ENCODE assay signal across 8 cellular contexts in the genomic region with DNA sequence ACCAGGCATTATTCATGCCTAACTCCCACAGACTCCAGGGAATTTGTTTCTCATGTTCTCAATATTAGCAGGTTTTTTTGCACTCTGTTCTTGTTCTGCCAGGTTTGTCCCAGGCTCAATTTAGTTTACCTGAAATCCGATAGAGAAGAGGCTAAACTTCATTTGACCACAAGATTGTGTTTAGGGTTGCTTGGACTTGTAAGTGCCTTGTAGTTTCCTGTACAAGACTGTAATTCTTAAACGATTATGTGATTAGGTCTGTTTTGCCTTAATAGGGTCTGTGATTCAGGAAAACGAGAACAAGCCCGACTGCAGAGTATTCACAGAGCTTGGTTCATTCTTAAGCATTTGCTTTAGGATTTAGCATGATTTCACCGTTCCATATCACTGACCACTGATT. TPM values are rescaled to one million over a fixed set of nuclear protein-coding genes. Genes with fewer than 3 reads are reported as not detected.
A peak's percentile ranks its signal among the peaks of the same experiment; 100 is the strongest.
DNase-seq lines count a peak whose midpoint lies in the region; ATAC-seq and TF ChIP-seq lines count a peak whose summit lies in the region.
"Had no signal": no experiment of that assay in that cellular context is flagged by ENCODE, and none has a peak within 500 bp of the region (broad histone marks: within the 10 kb centered on the region; RNA-seq: fewer than 3 reads in every experiment).

No MANE protein-coding gene starts in this region.

- no peaks in the 10 kb centered on the region for H3F3A ChIP-seq in PC-3 (ENCODE audit: low read length, unreplicated experiment)

- H2AFZ ChIP-seq in PC-3 (ENCODE audit: low read length): no peak overlapping the region

- H3K79me2 ChIP-seq in PC-3 (ENCODE audit: low read length): peaks cover 67% of the 10 kb centered on the region

- intact Hi-C loops in PC-3 (cut with micrococcal nuclease) (loop anchor here (1.0 to 5.0 kb wide), 3 partner anchors 61 to 195 kb away; no protein-coding TSS in a partner anchor), tibial artery (cut with DNase I; ENCODE audit: low total_unique reads) (loop anchor here (5.0 kb wide), 2 partner anchors 175 to 345 kb away; no protein-coding TSS in a partner anchor), sciatic nerve (cut with DNase I) (loop anchor here (1.0 kb wide), 1 partner anchor 130 kb away; a partner anchor contains a TSS)

- peak overlapping the region; percentile 97 for H3K4me3 ChIP-seq in PC-3 (ENCODE audit: low read length)
- H3K4me3 ChIP-seq in duodenal mucosa (ENCODE audit: low read depth in 1 of 2, low read length in 2 of 2): peak overlapping the region in 1 of 2 donors; percentile 25
- peak overlapping the region; percentile 79 to 86 for H3K4me3 ChIP-seq in muscle layer of duodenum (ENCODE audit: low read depth in 1 of 2, low read length in 2 of 2)
- peak overlapping the region; percentile 91 to 94 for H3K4me3 ChIP-seq in tibial artery

- POLR2A ChIA-PET in PC-3 (lab: Charles Lee; ENCODE audit: unreplicated experiment): no interaction called here

- TSS peak; percentile 34 for BruUV-seq in PC-3 (replicated peaks; lab: Mats Ljungman, UMichigan)

- TF ChIP-seq CTCF in PC-3 (conservative IDR thresholded peaks at IDR 0.05; ENCODE audit: low read depth, low read length) (no peak), tibial artery (IDR thresholded peaks at IDR 0.05) (no peak)

- ATAC-seq in PC-3 (no peak), sciatic nerve (no peak), GM21381 (IDR thresholded peaks at IDR 0.05; ENCODE audit: unreplicated experiment) (no peak)

- H3K9me3 ChIP-seq in PC-3 (ENCODE audit: low read length) (no peaks in the 10 kb centered on the region), duodenal mucosa (ENCODE audit: control insufficient read depth in 1 of 2, low read length in 2 of 2) (no peaks in the 10 kb centered on the region), muscle layer of duodenum (ENCODE audit: control insufficient read depth in 1 of 2, low read length in 2 of 2) (no peaks in the 10 kb centered on the region), tibial artery (no peaks in the 10 kb centered on the region)

- CTCF ChIA-PET in PC-3 (lab: Charles Lee): no interaction called here

- H4K20me1 ChIP-seq in PC-3 (ENCODE audit: low read length): no peaks in the 10 kb centered on the region

- no peaks in the 10 kb centered on the region for H3K9me2 ChIP-seq in PC-3 (replicated peaks; ENCODE audit: low read length)

- peak overlapping the region; percentile 92 for H3K9ac ChIP-seq in PC-3 (ENCODE audit: low read length)
- H3K9ac ChIP-seq in duodenal mucosa (ENCODE audit: low read depth in 1 of 2, low read length in 2 of 2): peak overlapping the region; percentile 23 to 59

- H3K36me3 ChIP-seq in PC-3 (ENCODE audit: low read depth, low read length) (0 out of 2 replicates have a peak, but pooled peaks cover 5% of the 10 kb centered on the region), duodenal mucosa (ENCODE audit: control insufficient read depth in 1 of 2, insufficient read depth in 2 of 2, low read length in 2 of 2) (no peaks in the 10 kb centered on the region), muscle layer of duodenum (ENCODE audit: control insufficient read depth in 1 of 2, insufficient read depth in 2 of 2, low read length in 2 of 2) (no peaks in the 10 kb centered on the region), tibial artery (no peaks in the 10 kb centered on the region)

- no peak for DNase-seq in PC-3
- no peak for DNase-seq in tibial artery
- DNase-seq in sciatic nerve (ENCODE audit: low spot score): no peak
- DNase-seq in GM19240 (ENCODE audit: insufficient read length, low spot score): no peak
- DNase-seq: DND-41 had no signal

- H3K4me2 ChIP-seq in PC-3 (ENCODE audit: low read length): peak overlapping the region; percentile 90

- H3K27me3 ChIP-seq in PC-3 (ENCODE audit: low read length) (no peaks in the 10 kb centered on the region), duodenal mucosa (ENCODE audit: control insufficient read depth in 1 of 2, insufficient read depth in 2 of 2, low read length in 2 of 2) (peaks cover 3 to 12% of the 10 kb centered on the region in 2 donors), muscle layer of duodenum (ENCODE audit: low read depth, low read length) (no peaks in the 10 kb centered on the region), tibial artery (no peaks in the 10 kb centered on the region)

- peaks cover 50% of the 10 kb centered on the region for H3K4me1 ChIP-seq in PC-3 (ENCODE audit: insufficient read depth, low read length)
- H3K4me1 ChIP-seq in duodenal mucosa (ENCODE audit: control insufficient read depth in 1 of 2, insufficient read depth in 2 of 2, low read length in 2 of 2): peaks cover 13% of the 10 kb centered on the region in 2 donors
- peaks cover 4 to 38% of the 10 kb centered on the region in 2 donors for H3K4me1 ChIP-seq in muscle layer of duodenum (ENCODE audit: control insufficient read depth in 1 of 2, insufficient read depth in 2 of 2, low read length in 2 of 2)
- H3K4me1 ChIP-seq in tibial artery: peaks cover 0 to 61% (median 33%) of the 10 kb centered on the region in 4 donors

- H3K27ac ChIP-seq in PC-3 (ENCODE audit: low read length) (peak overlapping the region; percentile 66), duodenal mucosa (ENCODE audit: low read depth, low read length) (no peak overlapping the region), muscle layer of duodenum (ENCODE audit: low read length) (peak overlapping the region; percentile 47), tibial artery (peak overlapping the region; percentile 87 to 92)

RNA-seq across cellular contexts. Expression of a gene that starts 1.8 kb away (rescaled TPM):
- total RNA-seq in PC-3 (2014; rRNA removed) (39.0 and 43.2 TPM in 2 replicates), sciatic nerve (28.6 TPM)
